ENCODE assay signal across 13 cellular contexts in genomic region chr15:78058401-78058935, GRCh38. TPM values are rescaled to one million over a fixed set of nuclear protein-coding genes. Genes with fewer than 3 reads are reported as not detected.
A peak's percentile ranks its signal among the peaks of the same experiment; 100 is the strongest.
DNase-seq lines count a peak whose midpoint lies in the region; ATAC-seq and TF ChIP-seq lines count a peak whose summit lies in the region.
"Had no signal": no experiment of that assay in that cellular context is flagged by ENCODE, and none has a peak within 500 bp of the region (broad histone marks: within the 10 kb centered on the region; RNA-seq: fewer than 3 reads in every experiment).

No MANE protein-coding gene starts in this region.

- CTCF ChIA-PET in activated naive CD4-positive, alpha-beta T cell treated with anti-CD3 and anti-CD28 coated beads for 36 hours (lab: Charles Lee), result interaction anchor here (1.3 to 2.3 kb wide), 3 partner anchors 11 to 49 kb away, joined by 3 to 9 read pairs (median 5); no protein-coding TSS in a partner anchor

- ATAC-seq in lower lobe of right lung, result no peak

- peak overlapping the region; percentile 44 for H3K27ac ChIP-seq in lower lobe of right lung
- H3K27ac ChIP-seq in tibial nerve, result peak overlapping the region; percentile 28 to 96 (median 72)
- no peak overlapping the region for H3K27ac ChIP-seq in hepatocyte

- H3K4me3 ChIP-seq in lower lobe of right lung, result no peak overlapping the region
- no peak overlapping the region for H3K4me3 ChIP-seq in tibial nerve
- no peak overlapping the region for H3K4me3 ChIP-seq in hepatocyte
- H3K4me3 ChIP-seq: heart right ventricle had no signal

- H3K9me3 Mint-ChIP-seq in activated naive CD4-positive, alpha-beta T cell treated with anti-CD3 and anti-CD28 coated beads for 36 hours, result no peaks in the 10 kb centered on the region
- H3K9me3 Mint-ChIP-seq in activated T-helper 2 cell treated with anti-CD3 and anti-CD28 coated beads, Interferon-gamma antibody, Interleukin-2, Interleukin-4, amounts not matched to agents 10 μg/mL and 5 μg/mL and 100 μg/mL, durations not matched to agents 14 hours and 24 hours and 36 hours, result no peaks in the 10 kb centered on the region
- H3K9me3 Mint-ChIP-seq in endothelial cell (ENCODE audit: unreplicated experiment), result no peaks in the 10 kb centered on the region

- H3K9me3 ChIP-seq in lower lobe of right lung (no peaks in the 10 kb centered on the region), tibial nerve (no peaks in the 10 kb centered on the region), hepatocyte (ENCODE audit: low read depth) (no peaks in the 10 kb centered on the region)
- H3K9me3 ChIP-seq: heart right ventricle had no signal

- TF ChIP-seq EP300 in tibial nerve (IDR thresholded peaks at IDR 0.05), result no peak

- H3K36me3 Mint-ChIP-seq in activated naive CD4-positive, alpha-beta T cell treated with anti-CD3 and anti-CD28 coated beads for 36 hours (ENCODE audit: low read depth), result no peaks in the 10 kb centered on the region
- peaks cover 19% of the 10 kb centered on the region for H3K36me3 Mint-ChIP-seq in activated T-helper 2 cell treated with anti-CD3 and anti-CD28 coated beads, Interferon-gamma antibody, Interleukin-2, Interleukin-4, amounts not matched to agents 10 μg/mL and 5 μg/mL and 100 μg/mL, durations not matched to agents 14 hours and 24 hours and 36 hours (ENCODE audit: low read depth)
- no peaks in the 10 kb centered on the region for H3K36me3 Mint-ChIP-seq in endothelial cell (ENCODE audit: low read depth, unreplicated experiment)

- no peak for DNase-seq in activated naive CD4-positive, alpha-beta T cell treated with anti-CD3 and anti-CD28 coated beads for 36 hours
- DNase-seq in activated naive CD4-positive, alpha-beta T cell treated with Interleukin-2 at 50 U/mL for 16 hours, result no peak
- no peak for DNase-seq in activated T-helper 2 cell treated with anti-CD3 and anti-CD28 coated beads, Interferon-gamma antibody, Interleukin-2, Interleukin-4, amounts not matched to agents 10 μg/mL and 5 μg/mL and 100 μg/mL, durations not matched to agents 14 hours and 24 hours and 36 hours (ENCODE audit: low spot score)
- no peak for DNase-seq in lower lobe of right lung
- DNase-seq in tibial nerve (ENCODE audit: low spot score in 2 of 2), result no peak
- DNase-seq in NCI-H524 (lab: John Stamatoyannopoulos, UW), result no peak
- DNase-seq in endothelial cell (ENCODE audit: low spot score), result no peak
- DNase-seq in hepatocyte (ENCODE audit: low spot score), result no peak
- DNase-seq: activated CD8-positive, alpha-beta memory T cell treated with anti-CD3 and anti-CD28 coated beads, Interleukin-2, amount 50 U/mL, for 48 hours; heart right ventricle; NCI-H69; stimulated activated CD4-positive, alpha-beta T cell treated with anti-CD3 and anti-CD28 coated beads, Interleukin-1b, Interleukin-23, amount 100 ng/mL, for 48 hours had no signal

- H3K36me3 ChIP-seq in lower lobe of right lung (peaks cover 4% of the 10 kb centered on the region), tibial nerve (peaks cover 0 to 6% (median 0%) of the 10 kb centered on the region in 3 donors), hepatocyte (replicated peaks; ENCODE audit: insufficient read depth, low read depth) (no peaks in the 10 kb centered on the region)

- H3K27me3 Mint-ChIP-seq in activated naive CD4-positive, alpha-beta T cell treated with anti-CD3 and anti-CD28 coated beads for 36 hours (ENCODE audit: low read depth), result no peaks in the 10 kb centered on the region
- H3K27me3 Mint-ChIP-seq in activated T-helper 2 cell treated with anti-CD3 and anti-CD28 coated beads, Interferon-gamma antibody, Interleukin-2, Interleukin-4, amounts not matched to agents 10 μg/mL and 5 μg/mL and 100 μg/mL, durations not matched to agents 14 hours and 24 hours and 36 hours (ENCODE audit: low read depth), result no peaks in the 10 kb centered on the region
- peaks cover 4% of the 10 kb centered on the region for H3K27me3 Mint-ChIP-seq in endothelial cell (ENCODE audit: unreplicated experiment)

- no peak overlapping the region for H3K4me3 Mint-ChIP-seq in activated naive CD4-positive, alpha-beta T cell treated with anti-CD3 and anti-CD28 coated beads for 36 hours
- H3K4me3 Mint-ChIP-seq in activated T-helper 2 cell treated with anti-CD3 and anti-CD28 coated beads, Interferon-gamma antibody, Interleukin-2, Interleukin-4, amounts not matched to agents 10 μg/mL and 5 μg/mL and 100 μg/mL, durations not matched to agents 14 hours and 24 hours and 36 hours (ENCODE audit: low read depth), result no peak overlapping the region
- H3K4me3 Mint-ChIP-seq in endothelial cell (ENCODE audit: unreplicated experiment), result no peak overlapping the region

- H3K4me2 ChIP-seq in hepatocyte, result no peak overlapping the region

- TF ChIP-seq CTCF in lower lobe of right lung (IDR thresholded peaks at IDR 0.05) (no peak), tibial nerve (IDR thresholded peaks at IDR 0.05) (no peak), endothelial cell (IDR thresholded peaks at IDR 0.05; ENCODE audit: unreplicated experiment) (no peak), hepatocyte (IDR thresholded peaks at IDR 0.05; ENCODE audit: poor library complexity) (no peak)

- H2AFZ ChIP-seq in hepatocyte, result no peak overlapping the region

- H3K27me3 ChIP-seq in lower lobe of right lung (ENCODE audit: low read depth) (no peaks in the 10 kb centered on the region), tibial nerve (no peaks in the 10 kb centered on the region), hepatocyte (no peaks in the 10 kb centered on the region)
- H3K27me3 ChIP-seq: heart right ventricle had no signal

- H3K4me1 ChIP-seq in lower lobe of right lung, result peaks cover 98% of the 10 kb centered on the region
- peaks cover 0 to 100% (median 68%) of the 10 kb centered on the region in 4 donors for H3K4me1 ChIP-seq in tibial nerve
- peaks cover 66% of the 10 kb centered on the region for H3K4me1 ChIP-seq in hepatocyte (ENCODE audit: insufficient read depth)

- no peak for TF ChIP-seq POLR2A in tibial nerve (IDR thresholded peaks at IDR 0.05)

- WGBS in tibial nerve, 2 donors, result 88 to 91% methylated on average over 7 to 10 of the region's 10 CpGs
- 93% methylated on average over 10 of the region's 10 CpGs for WGBS in hepatocyte (ENCODE audit: low lambda C conversion rate, missing lambda C conversion rate)

- peaks cover 65% of the 10 kb centered on the region for H3K4me1 Mint-ChIP-seq in activated naive CD4-positive, alpha-beta T cell treated with anti-CD3 and anti-CD28 coated beads for 36 hours (ENCODE audit: low read depth)
- H3K4me1 Mint-ChIP-seq in activated T-helper 2 cell treated with anti-CD3 and anti-CD28 coated beads, Interferon-gamma antibody, Interleukin-2, Interleukin-4, amounts not matched to agents 10 μg/mL and 5 μg/mL and 100 μg/mL, durations not matched to agents 14 hours and 24 hours and 36 hours (ENCODE audit: low read depth), result peaks cover 62% of the 10 kb centered on the region
- peaks cover 14% of the 10 kb centered on the region for H3K4me1 Mint-ChIP-seq in endothelial cell (ENCODE audit: unreplicated experiment)

- peaks cover 99% of the 10 kb centered on the region for H3K79me2 ChIP-seq in hepatocyte

- H3K9me2 ChIP-seq in hepatocyte (replicated peaks; ENCODE audit: insufficient read depth), result no peaks in the 10 kb centered on the region

- peak overlapping the region; percentile 67 for H3K27ac Mint-ChIP-seq in activated naive CD4-positive, alpha-beta T cell treated with anti-CD3 and anti-CD28 coated beads for 36 hours
- peak overlapping the region; percentile 18 for H3K27ac Mint-ChIP-seq in activated T-helper 2 cell treated with anti-CD3 and anti-CD28 coated beads, Interferon-gamma antibody, Interleukin-2, Interleukin-4, amounts not matched to agents 10 μg/mL and 5 μg/mL and 100 μg/mL, durations not matched to agents 14 hours and 24 hours and 36 hours
- no peak overlapping the region for H3K27ac Mint-ChIP-seq in endothelial cell (ENCODE audit: unreplicated experiment)

- peaks cover 5% of the 10 kb centered on the region for H4K20me1 ChIP-seq in hepatocyte (ENCODE audit: insufficient read depth, poor library complexity, severe bottlenecking)

- intact Hi-C loops in activated naive CD4-positive, alpha-beta T cell treated with anti-CD3 and anti-CD28 coated beads for 36 hours (cut with micrococcal nuclease), result no loop called here
- intact Hi-C loops in activated T-helper 2 cell treated with anti-CD3 and anti-CD28 coated beads, Interferon-gamma antibody, Interleukin-2, Interleukin-4, amounts not matched to agents 10 μg/mL and 5 μg/mL and 100 μg/mL, durations not matched to agents 14 hours and 24 hours and 36 hours (cut with micrococcal nuclease), result loop anchor here (10.0 kb wide), 1 partner anchor 376 kb away; the partner anchor contains the start of gene IREB2
- intact Hi-C loops in lower lobe of right lung (cut with DNase I), result no loop called here

RNA-seq across cellular contexts. Expression of gene TBC1D2B, which starts 19.0 kb away (rescaled TPM):
- 10 to 100 TPM; 57.1 to 60.3 TPM for total RNA-seq in activated naive CD4-positive, alpha-beta T cell treated with anti-CD3 and anti-CD28 coated beads for 36 hours
- total RNA-seq in activated T-helper 2 cell treated with anti-CD3 and anti-CD28 coated beads, Interferon-gamma antibody, Interleukin-2, Interleukin-4, amounts not matched to agents 10 μg/mL and 5 μg/mL and 100 μg/mL, durations not matched to agents 14 hours and 24 hours and 36 hours, result 55.0 and 63.5 TPM in 2 replicates
- total RNA-seq in lower lobe of right lung (69.8 TPM), tibial nerve (100 to 1,000 TPM in 2 of 4 donors, 10 to 100 TPM in 2; 64.5 to 127 (median 94.5) TPM), endothelial cell (ENCODE audit: unreplicated experiment) (13.8 TPM), hepatocyte (33.8 and 38.4 TPM in 2 replicates)
- polyA plus RNA-seq in hepatocyte, result 24.8 and 29.3 TPM in 2 replicates

RNA-seq across cellular contexts. Expression of gene SH2D7, which starts 33.9 kb away (rescaled TPM):
- not detected for total RNA-seq in activated naive CD4-positive, alpha-beta T cell treated with anti-CD3 and anti-CD28 coated beads for 36 hours
- total RNA-seq in activated T-helper 2 cell treated with anti-CD3 and anti-CD28 coated beads, Interferon-gamma antibody, Interleukin-2, Interleukin-4, amounts not matched to agents 10 μg/mL and 5 μg/mL and 100 μg/mL, durations not matched to agents 14 hours and 24 hours and 36 hours, result not detected in 2 replicates
- total RNA-seq in lower lobe of right lung, result not detected
- not detected for total RNA-seq in tibial nerve
- total RNA-seq in endothelial cell (ENCODE audit: unreplicated experiment), result not detected
- total RNA-seq in hepatocyte, result not detected in 2 replicates
- polyA plus RNA-seq in hepatocyte, result 0.22 TPM in 1 of 2 replicates, not detected in the other
- total RNA-seq: heart right ventricle, M059J had no signal
- polyA plus RNA-seq: heart right ventricle had no signal
